In the genomic region with DNA sequence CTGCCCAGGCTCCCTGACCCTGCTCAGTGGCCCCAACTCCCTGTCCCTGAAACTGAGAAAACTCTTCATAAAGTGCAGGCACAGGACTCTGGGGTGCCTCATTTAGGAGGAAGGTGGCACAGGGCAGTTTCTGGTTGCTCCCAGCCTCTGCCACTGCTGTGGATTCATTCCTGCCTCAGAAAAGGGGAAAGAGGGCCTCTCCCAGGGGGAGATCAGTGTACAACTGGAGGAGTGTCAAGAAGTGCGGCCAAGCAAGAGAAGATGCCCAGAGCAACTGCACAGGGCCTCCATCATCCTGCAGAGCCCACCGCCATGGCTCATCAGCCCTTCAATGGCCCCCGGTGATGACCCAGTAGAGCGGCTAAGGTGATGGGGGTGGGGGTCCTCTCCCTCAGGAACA, we compare ENCODE assay signal across 17 cellular contexts.
"Had no signal": no experiment of that assay in that cellular context is flagged by ENCODE, and none has a peak within 500 bp of the region (broad histone marks: within the 10 kb centered on the region; RNA-seq: fewer than 3 reads in every experiment).

No MANE protein-coding gene starts in this region.

- H3K4me3 ChIP-seq: adrenal gland, ovary, SJSA1, stomach, tibial nerve had no signal

- H3K27me3 ChIP-seq: adrenal gland, ovary, SJSA1, tibial nerve had no signal

- H3K36me3 ChIP-seq: adrenal gland, ovary, SJSA1, stomach, tibial nerve had no signal

- DNase-seq: activated CD4-positive, alpha-beta T cell treated with anti-CD3 and anti-CD28 coated beads, Interleukin-2, amount 50 U/mL, for 48 hours; activated T-cell treated with anti-CD3 and anti-CD28 coated beads, Interleukin-2, amount 50 U/mL, for 72 hours; adrenal gland; central memory CD4-positive, alpha-beta T cell; cortex of kidney; effector CD8-positive, alpha-beta T cell; midbrain; naive B cell; ovary; stimulated activated CD4-positive, alpha-beta T cell treated with anti-CD3 and anti-CD28 coated beads, Interleukin-15, amount 100 ng/mL, for 24 hours; stimulated activated CD4-positive, alpha-beta T cell treated with anti-CD3 and anti-CD28 coated beads, Interleukin-4, amount 100 ng/mL, for 4 hours; stomach; SW 1271 had no signal

- ATAC-seq: activated CD4-positive, CD25-positive, alpha-beta regulatory T cell treated with anti-CD3 and anti-CD28 coated beads, Interleukin-2, amount 50 U/mL, for 24 hours; activated T-cell treated with anti-CD3 and anti-CD28 coated beads, Interleukin-2, amount 50 U/mL, for 72 hours had no signal

- H3K4me3 Mint-ChIP-seq: activated T-cell treated with anti-CD3 and anti-CD28 coated beads, Interleukin-2, amount 50 U/mL, for 72 hours; naive B cell; T-helper 2 cell treated with Interferon-gamma antibody and Interleukin-4, amounts not matched to agents 5 μg/mL and 100 μg/mL, for 36 hours had no signal

- H3K27ac Mint-ChIP-seq: activated T-cell treated with anti-CD3 and anti-CD28 coated beads, Interleukin-2, amount 50 U/mL, for 72 hours had no signal

- H3K4me1 ChIP-seq: adrenal gland had no signal

- H3K4me1 Mint-ChIP-seq: naive B cell had no signal

- H3K27ac ChIP-seq: adrenal gland, ovary, SJSA1, stomach, tibial nerve had no signal

- H3K9me3 ChIP-seq: adrenal gland, ovary, SJSA1, stomach, tibial nerve had no signal
